11 cellular contexts compared by ENCODE assay signal in genomic region chr1:222896630-222897526, GRCh38.
DNase-seq lines count a peak whose midpoint lies in the region; ATAC-seq and TF ChIP-seq lines count a peak whose summit lies in the region.
"Had no signal": no experiment of that assay in that cellular context is flagged by ENCODE, and none has a peak within 500 bp of the region (broad histone marks: within the 10 kb centered on the region; RNA-seq: fewer than 3 reads in every experiment).

No MANE protein-coding gene starts in this region.

- no peak for TF ChIP-seq CTCF in left ventricle myocardium inferior (IDR thresholded peaks at IDR 0.05; ENCODE audit: borderline replicate concordance)
- no peak for TF ChIP-seq CTCF in activated CD8-positive, alpha-beta T cell treated with anti-CD3 and anti-CD28 coated beads for 36 hours (IDR thresholded peaks at IDR 0.05)
- TF ChIP-seq CTCF in thoracic aorta (IDR thresholded peaks at IDR 0.05) = no peak
- no peak for TF ChIP-seq CTCF in gastroesophageal sphincter (IDR thresholded peaks at IDR 0.05)
- no peak for TF ChIP-seq CTCF in glutamatergic neuron (IDR thresholded peaks at IDR 0.05; ENCODE audit: partially characterized antibody, unreplicated experiment)

- H3K4me3 ChIP-seq in left ventricle myocardium inferior = peak overlapping the region; percentile 56
- peak overlapping the region; percentile 63 for H3K4me3 ChIP-seq in thoracic aorta
- peak overlapping the region in 1 of 2 donors; percentile 25 for H3K4me3 ChIP-seq in gastroesophageal sphincter

- CTCF ChIA-PET in activated CD8-positive, alpha-beta T cell treated with anti-CD3 and anti-CD28 coated beads for 36 hours (lab: Charles Lee) = no interaction called here

- H3K36me3 Mint-ChIP-seq in activated CD8-positive, alpha-beta T cell treated with anti-CD3 and anti-CD28 coated beads for 36 hours (ENCODE audit: low read depth) = peaks cover 5% of the 10 kb centered on the region
- H3K36me3 Mint-ChIP-seq in immature natural killer cell (peaks cover 0 to 8% (median 0%) of the 10 kb centered on the region in 3 donors), glutamatergic neuron (ENCODE audit: unreplicated experiment) (no peaks in the 10 kb centered on the region)

- H3K36me3 ChIP-seq in left ventricle myocardium inferior (no peaks in the 10 kb centered on the region), thoracic aorta (no peaks in the 10 kb centered on the region), gastroesophageal sphincter (peaks cover 0 to 4% of the 10 kb centered on the region in 2 donors)

- H3K9me3 Mint-ChIP-seq in activated CD8-positive, alpha-beta T cell treated with anti-CD3 and anti-CD28 coated beads for 36 hours = peaks cover 7% of the 10 kb centered on the region
- H3K9me3 Mint-ChIP-seq in immature natural killer cell (peaks cover 0 to 2% (median 0%) of the 10 kb centered on the region in 6 donors), glutamatergic neuron (ENCODE audit: unreplicated experiment) (no peaks in the 10 kb centered on the region)

- H3K9me3 ChIP-seq in left ventricle myocardium inferior (replicated peaks) (no peaks in the 10 kb centered on the region), thoracic aorta (no peaks in the 10 kb centered on the region), gastroesophageal sphincter (no peaks in the 10 kb centered on the region)

- TF ChIP-seq POLR2A in gastroesophageal sphincter (IDR thresholded peaks at IDR 0.05) = no peak

- H3K4me3 Mint-ChIP-seq in activated CD8-positive, alpha-beta T cell treated with anti-CD3 and anti-CD28 coated beads for 36 hours = peak overlapping the region; percentile 58
- peak overlapping the region in 4 of 5 donors; percentile 15 to 46 (median 31) for H3K4me3 Mint-ChIP-seq in immature natural killer cell
- no peak overlapping the region for H3K4me3 Mint-ChIP-seq in glutamatergic neuron (ENCODE audit: unreplicated experiment)

- intact Hi-C loops in left ventricle myocardium inferior (cut with micrococcal nuclease) (no loop called here), cardiac septum (cut with DNase I) (no loop called here)
- intact Hi-C loops in activated CD8-positive, alpha-beta T cell treated with anti-CD3 and anti-CD28 coated beads for 36 hours (cut with micrococcal nuclease) = no loop called here

- peaks cover 22% of the 10 kb centered on the region for H3K4me1 Mint-ChIP-seq in activated CD8-positive, alpha-beta T cell treated with anti-CD3 and anti-CD28 coated beads for 36 hours (ENCODE audit: low read depth)
- H3K4me1 Mint-ChIP-seq in immature natural killer cell = peaks cover 11 to 30% of the 10 kb centered on the region in 2 donors
- H3K4me1 Mint-ChIP-seq in glutamatergic neuron (ENCODE audit: low read depth, unreplicated experiment) = no peaks in the 10 kb centered on the region

- no peak for TF ChIP-seq EP300 in gastroesophageal sphincter (IDR thresholded peaks at IDR 0.05)

- ATAC-seq in activated CD8-positive, alpha-beta T cell treated with anti-CD3 and anti-CD28 coated beads for 36 hours = peak; percentile 70
- ATAC-seq in thoracic aorta (ENCODE audit: insufficient number of reproducible peaks, low FRiP score, low read depth) (no peak), gastroesophageal sphincter (no peak)

- peak overlapping the region; percentile 93 for H3K27ac Mint-ChIP-seq in activated CD8-positive, alpha-beta T cell treated with anti-CD3 and anti-CD28 coated beads for 36 hours
- H3K27ac Mint-ChIP-seq in immature natural killer cell = peak overlapping the region in 2 of 6 donors; percentile 9 to 38
- H3K27ac Mint-ChIP-seq in glutamatergic neuron (ENCODE audit: unreplicated experiment) = no peak overlapping the region
- H3K27ac Mint-ChIP-seq: progenitor cell of endocrine pancreas had no signal

- no peaks in the 10 kb centered on the region for H3K27me3 Mint-ChIP-seq in activated CD8-positive, alpha-beta T cell treated with anti-CD3 and anti-CD28 coated beads for 36 hours
- H3K27me3 Mint-ChIP-seq in immature natural killer cell (ENCODE audit: low read depth in 3 of 3) = no peaks in the 10 kb centered on the region
- H3K27me3 Mint-ChIP-seq in glutamatergic neuron (ENCODE audit: unreplicated experiment) = no peaks in the 10 kb centered on the region
- H3K27me3 Mint-ChIP-seq: progenitor cell of endocrine pancreas had no signal

- H3K27me3 ChIP-seq in left ventricle myocardium inferior (ENCODE audit: low read depth) (no peaks in the 10 kb centered on the region), thoracic aorta (replicated peaks; ENCODE audit: insufficient read depth) (no peaks in the 10 kb centered on the region), gastroesophageal sphincter (no peaks in the 10 kb centered on the region)

- POLR2A ChIA-PET in activated CD8-positive, alpha-beta T cell treated with anti-CD3 and anti-CD28 coated beads for 36 hours (lab: Charles Lee) = no interaction called here

- H3K4me1 ChIP-seq in left ventricle myocardium inferior (peaks cover 17% of the 10 kb centered on the region), thoracic aorta (ENCODE audit: control insufficient read depth in 1 of 2, low read depth in 2 of 2) (peaks cover 3 to 12% of the 10 kb centered on the region in 2 donors), gastroesophageal sphincter (peaks cover 0 to 21% (median 4%) of the 10 kb centered on the region in 3 donors)

- 60 to 66% methylated on average over 3 of the region's 3 CpGs for WGBS in gastroesophageal sphincter (ENCODE audit: low coverage in 1 of 2), 2 donors

- DNase-seq in left ventricle myocardium inferior (no peak), cardiac septum (ENCODE audit: low spot score) (no peak), immature natural killer cell (no peak), thoracic aorta (ENCODE audit: low spot score) (no peak), NCI-H2227 treated with DMSO at 0.1 percent for 48 hours (lab: John Stamatoyannopoulos, UW) (no peak), glutamatergic neuron (no peak)
- DNase-seq in activated CD8-positive, alpha-beta T cell treated with anti-CD3 and anti-CD28 coated beads for 36 hours = no peak
- DNase-seq: NCI-H2029 treated with DMSO at 0.1 percent for 48 hours, trophoblast cell had no signal

- H3K27ac ChIP-seq in left ventricle myocardium inferior (replicated peaks) = peak overlapping the region; percentile 59
- H3K27ac ChIP-seq in thoracic aorta = no peak overlapping the region
- H3K27ac ChIP-seq in gastroesophageal sphincter = no peak overlapping the region
